In genomic region chr1:11099310-11100148, GRCh38 we compare ENCODE assay signal across 8 cellular contexts. TPM values are rescaled to one million over a fixed set of nuclear protein-coding genes. Genes with fewer than 3 reads are reported as not detected.
DNase-seq lines count a peak whose midpoint lies in the region; ATAC-seq and TF ChIP-seq lines count a peak whose summit lies in the region.

EXOSC10 (minus strand) TSS chr1:11099869; CDS start chr1:11099831, 38 bp downstream.

- H3K79me2 ChIP-seq in PC-9 (ENCODE audit: low read depth), result peaks cover 19% of the 10 kb centered on the region

- in situ Hi-C loops in KBM-7 (cut with MboI; ENCODE audit: low pct_unique_long_range_greater_than_20kb, low sequenced_read_pairs), result no loop called here

- H3K9ac ChIP-seq in mucosa of stomach (ENCODE audit: low read length), result peak within 1 kb of the TSS; percentile 95

- H3K36me3 ChIP-seq in PC-9 (ENCODE audit: low read depth), result no peaks in the 10 kb centered on the region
- peaks cover 0 to 7% of the 10 kb centered on the region in 2 donors for H3K36me3 ChIP-seq in esophagus (ENCODE audit: control insufficient read depth in 2 of 2, insufficient read depth in 2 of 2, low read length in 1 of 2)
- H3K36me3 ChIP-seq in mucosa of stomach (ENCODE audit: control insufficient read depth, insufficient read depth, low read length), result no peaks in the 10 kb centered on the region

- TSS peak; percentile 42 for BruUV-seq in PC-9 (replicated peaks; lab: Mats Ljungman, UMichigan)

- peak within 1 kb of the TSS; percentile 86 for H3K4me3 ChIP-seq in PC-9
- peak within 1 kb of the TSS; percentile 95 to 100 for H3K4me3 ChIP-seq in esophagus (ENCODE audit: low read depth in 1 of 2, low read length in 2 of 2)
- peak within 1 kb of the TSS; percentile 64 for H3K4me3 ChIP-seq in mucosa of stomach (ENCODE audit: low read length)

- peaks cover 5% of the 10 kb centered on the region; the same call in 1 of the 2 replicates for H3K4me1 ChIP-seq in PC-9 (replicated peaks; ENCODE audit: insufficient read depth)
- H3K4me1 ChIP-seq in esophagus (ENCODE audit: control insufficient read depth in 2 of 2, insufficient read depth in 2 of 2, low read length in 1 of 2), result no peaks in the 10 kb centered on the region
- H3K4me1 ChIP-seq in mucosa of stomach (ENCODE audit: control insufficient read depth, insufficient read depth, low read length), result no peaks in the 10 kb centered on the region

- H3K9me2 ChIP-seq in PC-9 (ENCODE audit: insufficient read depth), result no peaks in the 10 kb centered on the region

- POLR2A ChIA-PET in PC-9 (lab: Charles Lee; ENCODE audit: unreplicated experiment), result interaction anchor here (0.5 to 1.0 kb wide), 7 partner anchors 8 to 544 kb away, joined by 3 to 12 read pairs (median 4); partner anchors contain the start of gene MTOR

- H3F3A ChIP-seq in PC-9 (ENCODE audit: insufficient read depth, low read depth), result no peaks in the 10 kb centered on the region

- peaks cover 9% of the 10 kb centered on the region for H3K4me1 Mint-ChIP-seq in activated T-cell treated with anti-CD3 and anti-CD28 coated beads, Interleukin-2, amount 50 U/mL, for 4 hours (ENCODE audit: low read depth)

- H3K27me3 ChIP-seq in PC-9 (ENCODE audit: insufficient read depth, low read depth) (no peaks in the 10 kb centered on the region), esophagus (ENCODE audit: control insufficient read depth in 1 of 2, insufficient read depth in 2 of 2, low read length in 2 of 2) (no peaks in the 10 kb centered on the region), mucosa of stomach (ENCODE audit: control insufficient read depth, insufficient read depth, low read length) (no peaks in the 10 kb centered on the region)

- no peaks in the 10 kb centered on the region for H3K9me3 ChIP-seq in PC-9 (ENCODE audit: insufficient read depth, low read depth)
- no peaks in the 10 kb centered on the region for H3K9me3 ChIP-seq in esophagus (ENCODE audit: control insufficient read depth in 2 of 2, insufficient read depth in 1 of 2, low read depth in 1 of 2, low read length in 1 of 2)
- H3K9me3 ChIP-seq in mucosa of stomach (ENCODE audit: control insufficient read depth, low read length), result no peaks in the 10 kb centered on the region

- ATAC-seq in GM21619 (IDR thresholded peaks at IDR 0.05; ENCODE audit: unreplicated experiment), result peak; percentile 88
- ATAC-seq in activated T-cell treated with anti-CD3 and anti-CD28 coated beads, Interleukin-2, amount 50 U/mL, for 4 hours, result peak; percentile 98

- H3K27me3 Mint-ChIP-seq in activated T-cell treated with anti-CD3 and anti-CD28 coated beads, Interleukin-2, amount 50 U/mL, for 4 hours (ENCODE audit: low read depth), result no peaks in the 10 kb centered on the region

- intact Hi-C loops in PC-9 (cut with micrococcal nuclease; ENCODE audit: unreplicated experiment), result no loop called here

- H4K20me1 ChIP-seq in PC-9 (ENCODE audit: insufficient read depth), result no peaks in the 10 kb centered on the region

- peak within 1 kb of the TSS; percentile 97 for H3K4me3 Mint-ChIP-seq in activated T-cell treated with anti-CD3 and anti-CD28 coated beads, Interleukin-2, amount 50 U/mL, for 4 hours

- H3K9me3 Mint-ChIP-seq in activated T-cell treated with anti-CD3 and anti-CD28 coated beads, Interleukin-2, amount 50 U/mL, for 4 hours, result no peaks in the 10 kb centered on the region

- no peak for TF ChIP-seq CTCF in PC-9 (conservative IDR thresholded peaks at IDR 0.05)

- H3K36me3 Mint-ChIP-seq in activated T-cell treated with anti-CD3 and anti-CD28 coated beads, Interleukin-2, amount 50 U/mL, for 4 hours (ENCODE audit: insufficient read depth), result peaks cover 5% of the 10 kb centered on the region

- CTCF ChIA-PET in PC-9 (lab: Charles Lee), result no interaction called here

- WGBS in esophagus, 2 donors, result 0 to 1% methylated on average over 72 to 78 of the region's 78 CpGs

- H3K27ac ChIP-seq in PC-9 (peak within 1 kb of the TSS; percentile 63), esophagus (ENCODE audit: low read depth in 2 of 2, low read length in 1 of 2) (peak within 1 kb of the TSS; percentile 67 to 87)

- peak within 1 kb of the TSS; percentile 99 for H2AFZ ChIP-seq in PC-9

- DNase-seq in DMS 273 treated with DMSO at 0.1 percent for 48 hours (lab: John Stamatoyannopoulos, UW), result peak; percentile 78
- peak; percentile 90 for DNase-seq in KBM-7
- peak; percentile 66 to 91 for DNase-seq in PC-9
- peak; percentile 95 for DNase-seq in activated T-cell treated with anti-CD3 and anti-CD28 coated beads, Interleukin-2, amount 50 U/mL, for 4 hours
- DNase-seq in stimulated activated CD8-positive, alpha-beta memory T cell treated with anti-CD3 and anti-CD28 coated beads, Interleukin-4, amount 100 ng/mL, for 48 hours, result peak; percentile 97

- peak within 1 kb of the TSS; percentile 80 for H3K4me2 ChIP-seq in PC-9

RNA-seq across cellular contexts. Expression of gene EXOSC10, which starts in this region (rescaled TPM):
- 55.8 and 57.7 TPM in 2 replicates for total RNA-seq in PC-9 (2021)
- total RNA-seq in activated T-cell treated with anti-CD3 and anti-CD28 coated beads, Interleukin-2, amount 50 U/mL, for 4 hours, result 10 to 100 TPM; 82.8 to 86.6 (median 85.1) TPM
- 10 to 100 TPM; 30.7 to 35.1 TPM for polyA plus RNA-seq in esophagus

Comparison
In these comparisons a context has a peak if more than half of its experiments do, and no peak if none do; other contexts are left out.
1. Peak in every context shown above with its lines: DNase-seq, ATAC-seq, H3K4me3 ChIP-seq and H3K27ac ChIP-seq.